ENCODE assay signal across 34 cellular contexts in genomic region chr9:84860423-84861115, GRCh38.
DNase-seq lines count a peak whose midpoint lies in the region; FAIRE-seq and TF ChIP-seq lines count a peak whose summit lies in the region.
"Had no signal": no experiment of that assay in that cellular context is flagged by ENCODE, and none has a peak within 500 bp of the region (broad histone marks: within the 10 kb centered on the region; RNA-seq: fewer than 3 reads in every experiment).

No MANE protein-coding gene starts in this region.

- H2BK120ac ChIP-seq in H1 (replicated peaks; ENCODE audit: low read depth, low read length): no peak overlapping the region

- H3K4me2 ChIP-seq in astrocyte (ENCODE audit: low read length) (peak overlapping the region; percentile 54), H1 (ENCODE audit: insufficient read depth in 1 of 2, low read depth in 2 of 2, low read length in 2 of 2) (no peak overlapping the region)

- peak; percentile 29 for DNase-seq in AG10803 (ENCODE audit: low read depth)
- DNase-seq in astrocyte (ENCODE audit: low read depth): peak; percentile 74
- DNase-seq in H1 (ENCODE audit: low read depth in 1 of 2, low spot score in 2 of 2): no peak
- DNase-seq in T1000 (lab: John Stamatoyannopoulos, UW): no peak
- no peak for DNase-seq in stimulated activated CD8-positive, alpha-beta memory T cell treated with anti-CD3 and anti-CD28 coated beads, Interleukin-4, amount 100 ng/mL, for 48 hours
- no peak for DNase-seq in G401 (ENCODE audit: low spot score)
- no peak for DNase-seq in activated CD4-positive, CD25-positive, alpha-beta regulatory T cell (lab: John Stamatoyannopoulos, UW)
- DNase-seq: activated CD4-positive, alpha-beta T cell treated with anti-CD3 and anti-CD28 coated beads for 36 hours; activated CD8-positive, alpha-beta T cell treated with anti-CD3 and anti-CD28 coated beads, Interleukin-2, amount 10 ng/mL, durations not matched to agents 7 days and 5 days; activated naive CD4-positive, alpha-beta T cell treated with anti-CD3 and anti-CD28 coated beads, Interleukin-2, amount 50 U/mL, for 16 hours; dermis blood vessel endothelial cell; DMS 273 treated with DMSO at 0.1 percent for 48 hours; gastrocnemius medialis; kidney glomerular epithelial cell; MG63; NCI-H1105; NCI-H1930; NCI-H345; Peyer's patch; right cardiac atrium; SHP77 treated with DMSO at 0.1 percent for 48 hours; spleen; stimulated activated CD4-positive, alpha-beta T cell treated with anti-CD3 and anti-CD28 coated beads, Interleukin-2, amount 100 ng/mL, for 24 hours had no signal

- H3K4me3 ChIP-seq in AG10803 (ENCODE audit: low read length) (no peak overlapping the region), astrocyte (ENCODE audit: insufficient read depth, low read depth, low read length) (no peak overlapping the region), H1 (ENCODE audit: extremely low read depth in 1 of 4, insufficient read depth in 2 of 4, low read depth in 3 of 4, low read length in 4 of 4) (no peak overlapping the region)
- H3K4me3 ChIP-seq: gastrocnemius medialis, K562, lung, MG63, Peyer's patch, spleen, thoracic aorta, vagina had no signal

- 84% methylated on average over 10 of the region's 10 CpGs; no CpG with 5 or more reads in 1 of the 2 experiments for WGBS in H1 (ENCODE audit: extremely low coverage in 1 of 2, insufficient coverage in 1 of 2, insufficient read length in 1 of 2, insufficient replicate concordance in 2 of 2, low coverage in 1 of 2, low lambda C conversion rate in 2 of 2, missing lambda C conversion rate in 1 of 2), 2 experiments

- TF ChIP-seq POLR2A in H1 (IDR thresholded peaks at IDR 0.05; ENCODE audit: control extremely low read depth in 1 of 2, low read depth in 2 of 2, low read length in 2 of 2): no peak

- TF ChIP-seq EP300 in H1 (IDR thresholded peaks at IDR 0.05; ENCODE audit: borderline replicate concordance in 1 of 2, low read depth in 2 of 2, low read length in 2 of 2): no peak

- H2AFZ ChIP-seq in astrocyte (ENCODE audit: low read depth, low read length): no peak overlapping the region
- no peak overlapping the region for H2AFZ ChIP-seq in H1 (ENCODE audit: low read length)

- no peak overlapping the region for H4K8ac ChIP-seq in H1 (ENCODE audit: extremely low read depth, insufficient read depth, low read length)

- H3K4me3 Mint-ChIP-seq in astrocyte (ENCODE audit: unreplicated experiment): no peak overlapping the region
- peak overlapping the region in 1 of 3 experiments; percentile 12 for H3K4me3 Mint-ChIP-seq in nephron
- H3K4me3 Mint-ChIP-seq: activated CD4-positive, alpha-beta T cell treated with anti-CD3 and anti-CD28 coated beads for 36 hours; activated CD8-positive, alpha-beta T cell treated with anti-CD3 and anti-CD28 coated beads, Interleukin-2, amount 10 ng/mL, durations not matched to agents 7 days and 5 days; activated T-helper 17 cell treated with anti-CD3 and anti-CD28 coated beads, Interleukin-2, amount 50 U/mL, for 72 hours; B cell; central memory CD8-positive, alpha-beta T cell; stimulated activated naive CD8-positive, alpha-beta T cell treated with anti-CD3 and anti-CD28 coated beads, Interleukin-15, Interleukin-2, amounts not matched to agents 100 ng/mL and 50 ng/mL, for 24 hours had no signal

- H3K36me3 ChIP-seq in astrocyte (ENCODE audit: insufficient read depth, low read length): no peaks in the 10 kb centered on the region
- no peaks in the 10 kb centered on the region for H3K36me3 ChIP-seq in H1 (ENCODE audit: control insufficient read depth in 2 of 4, insufficient read depth in 4 of 4, low read length in 3 of 4)
- H3K36me3 ChIP-seq: gastrocnemius medialis, MG63, neutrophil, Peyer's patch, spleen, thoracic aorta, vagina had no signal

- no peak overlapping the region for H3K23ac ChIP-seq in H1 (ENCODE audit: insufficient read length)

- in situ Hi-C loops in G401 (cut with HindIII; ENCODE audit: low sequenced_read_pairs): no loop called here

- H4K20me1 ChIP-seq in astrocyte (ENCODE audit: insufficient read depth, low read length): no peaks in the 10 kb centered on the region
- no peaks in the 10 kb centered on the region for H4K20me1 ChIP-seq in H1 (replicated peaks in 1 of 2; ENCODE audit: control insufficient read depth in 1 of 2, insufficient read depth in 2 of 2, low read length in 2 of 2)

- no peaks in the 10 kb centered on the region for H3K36me3 Mint-ChIP-seq in astrocyte (ENCODE audit: low read depth, unreplicated experiment)
- no peaks in the 10 kb centered on the region for H3K36me3 Mint-ChIP-seq in nephron (ENCODE audit: low read depth)

- H3K27me3 ChIP-seq in astrocyte (ENCODE audit: insufficient read depth, low read length) (peaks cover 4% of the 10 kb centered on the region), H1 (replicated peaks in 1 of 4; ENCODE audit: control insufficient read depth in 3 of 4, extremely low read depth in 1 of 4, insufficient read depth in 3 of 4, low read length in 3 of 4) (no peaks in the 10 kb centered on the region)
- H3K27me3 ChIP-seq: gastrocnemius medialis, MG63, neutrophil, Peyer's patch, spleen, vagina had no signal

- H3K79me2 ChIP-seq in astrocyte (ENCODE audit: insufficient read depth, low read length) (no peaks in the 10 kb centered on the region), H1 (ENCODE audit: control insufficient read depth in 1 of 2, insufficient read depth in 2 of 2, low read length in 2 of 2) (no peaks in the 10 kb centered on the region)

- H2BK20ac ChIP-seq in H1 (ENCODE audit: low read length): 0 out of 2 replicates have a peak overlapping the region, but pooled peaks have one; percentile 57

- H3K9me3 Mint-ChIP-seq in astrocyte (ENCODE audit: unreplicated experiment): peaks cover 1% of the 10 kb centered on the region
- no peaks in the 10 kb centered on the region for H3K9me3 Mint-ChIP-seq in nephron
- H3K9me3 Mint-ChIP-seq: activated T-helper 17 cell treated with anti-CD3 and anti-CD28 coated beads, Interleukin-2, amount 50 U/mL, for 72 hours; central memory CD8-positive, alpha-beta T cell; stimulated activated naive CD8-positive, alpha-beta T cell treated with anti-CD3 and anti-CD28 coated beads, Interleukin-15, Interleukin-2, amounts not matched to agents 100 ng/mL and 50 ng/mL, for 24 hours had no signal

- H3K9ac ChIP-seq in astrocyte (ENCODE audit: low read length): no peak overlapping the region
- no peak overlapping the region for H3K9ac ChIP-seq in H1 (replicated peaks in 1 of 4; ENCODE audit: extremely low read depth in 1 of 4, low read depth in 3 of 4, low read length in 3 of 4)

- no peak overlapping the region; the same call in 1 of the 2 replicates for H2BK5ac ChIP-seq in H1 (ENCODE audit: low read depth, low read length)

- H3K4me1 ChIP-seq in astrocyte (ENCODE audit: insufficient read depth, low read length): peaks cover 9% of the 10 kb centered on the region
- peaks cover 3 to 26% (median 14%) of the 10 kb centered on the region in 4 experiments; a peak in 4 of 7 replicates for H3K4me1 ChIP-seq in H1 (replicated peaks in 1 of 4; ENCODE audit: control insufficient read depth in 3 of 4, insufficient read depth in 4 of 4, low read length in 3 of 4)
- H3K4me1 ChIP-seq: Peyer's patch, spleen had no signal

- peaks cover 22% of the 10 kb centered on the region for H3K4me1 Mint-ChIP-seq in astrocyte (ENCODE audit: low read depth, unreplicated experiment)
- peaks cover 85% of the 10 kb centered on the region for H3K4me1 Mint-ChIP-seq in nephron
- H3K4me1 Mint-ChIP-seq: activated CD4-positive, alpha-beta T cell treated with anti-CD3 and anti-CD28 coated beads for 36 hours; B cell; central memory CD8-positive, alpha-beta T cell had no signal

- no peak overlapping the region for H2AK5ac ChIP-seq in H1 (ENCODE audit: low read depth, low read length)

- no peak overlapping the region for H3K27ac ChIP-seq in astrocyte (ENCODE audit: low read depth, low read length)
- no peak overlapping the region for H3K27ac ChIP-seq in H1 (ENCODE audit: low read depth, low read length)
- H3K27ac ChIP-seq: gastrocnemius medialis, neutrophil, Peyer's patch, spleen, thoracic aorta, vagina had no signal

- H4K5ac ChIP-seq in H1 (ENCODE audit: insufficient read length, low read depth, low read length): no peak overlapping the region

- no peaks in the 10 kb centered on the region for H3K79me1 ChIP-seq in H1 (ENCODE audit: low read depth, low read length)

- H3K9me3 ChIP-seq in astrocyte (ENCODE audit: insufficient read depth, low read depth, low read length) (no peaks in the 10 kb centered on the region), H1 (ENCODE audit: insufficient read depth in 2 of 2, low read depth in 1 of 2, low read length in 1 of 2) (no peaks in the 10 kb centered on the region)
- H3K9me3 ChIP-seq: gastrocnemius medialis, MG63, neutrophil, Peyer's patch, spleen, thoracic aorta, vagina had no signal

- FAIRE-seq in astrocyte (lab: Jason Lieb, UNC): no peak
- FAIRE-seq in H1 (lab: Jason Lieb, UNC): no peak
- FAIRE-seq: H54, K562 had no signal

- no peaks in the 10 kb centered on the region for H3K27me3 Mint-ChIP-seq in astrocyte (ENCODE audit: low read depth, unreplicated experiment)
- peaks cover 4% of the 10 kb centered on the region for H3K27me3 Mint-ChIP-seq in nephron (ENCODE audit: low read depth)
- H3K27me3 Mint-ChIP-seq: activated CD4-positive, alpha-beta T cell treated with anti-CD3 and anti-CD28 coated beads for 36 hours; B cell had no signal

- no peak overlapping the region for H4K91ac ChIP-seq in H1 (replicated peaks; ENCODE audit: insufficient read length, low read length)

- POLR2A ChIA-PET in H1 (lab: Charles Lee; ENCODE audit: partially characterized antibody): interaction anchor here (1.0 kb wide), 1 partner anchor 481 kb away, joined by 3 read pairs; no protein-coding TSS in a partner anchor

- H2BK15ac ChIP-seq in H1 (ENCODE audit: low read length): 0 out of 2 replicates have a peak overlapping the region, but pooled peaks have one; percentile 83

- H3K18ac ChIP-seq in H1 (ENCODE audit: extremely low read depth, low read length): no peak overlapping the region

- no peak overlapping the region for H3K56ac ChIP-seq in H1 (replicated peaks; ENCODE audit: insufficient read length, low read depth, low read length)

- H2BK12ac ChIP-seq in H1 (ENCODE audit: low read depth, low read length): peak overlapping the region; percentile 88

- no peak for TF ChIP-seq RAD21 in H1 (IDR thresholded peaks at IDR 0.05 in 1 of 2, conservative IDR thresholded peaks at IDR 0.05 in 1 of 2; ENCODE audit: low read depth in 2 of 2, low read length in 2 of 2)

- no peak overlapping the region for H3K4ac ChIP-seq in H1 (replicated peaks; ENCODE audit: insufficient read length, low read depth, low read length)

- H3K27ac Mint-ChIP-seq in astrocyte (ENCODE audit: unreplicated experiment) (peak overlapping the region; percentile 36), nephron (peak overlapping the region in 2 of 3 experiments; percentile 59 to 71)
- H3K27ac Mint-ChIP-seq: activated CD4-positive, alpha-beta T cell treated with anti-CD3 and anti-CD28 coated beads for 36 hours; activated CD8-positive, alpha-beta T cell treated with anti-CD3 and anti-CD28 coated beads, Interleukin-2, amount 10 ng/mL, durations not matched to agents 7 days and 5 days; activated T-helper 17 cell treated with anti-CD3 and anti-CD28 coated beads, Interleukin-2, amount 50 U/mL, for 72 hours; B cell; stimulated activated naive CD8-positive, alpha-beta T cell treated with anti-CD3 and anti-CD28 coated beads, Interleukin-15, Interleukin-2, amounts not matched to agents 100 ng/mL and 50 ng/mL, for 24 hours had no signal

- H3K14ac ChIP-seq in H1 (ENCODE audit: insufficient read length): no peak overlapping the region

- no peak for TF ChIP-seq CTCF in AG10803 (conservative IDR thresholded peaks at IDR 0.05; ENCODE audit: low read length)
- no peak for TF ChIP-seq CTCF in astrocyte (IDR thresholded peaks at IDR 0.05; ENCODE audit: insufficient read depth, low read depth, low read length)
- no peak for TF ChIP-seq CTCF in H1 (IDR thresholded peaks at IDR 0.05; ENCODE audit: control extremely low read depth in 1 of 3, insufficient read depth in 1 of 3, low read depth in 1 of 3, low read length in 3 of 3)
- TF ChIP-seq CTCF in nephron (IDR thresholded peaks at IDR 0.05; ENCODE audit: unreplicated experiment in 3 of 3): no peak

- CTCF ChIA-PET in H1 (lab: Charles Lee; ENCODE audit: partially characterized antibody): interaction anchor here (0.8 to 1.3 kb wide), 2 partner anchors 73 to 78 kb away, joined by 3 to 5 read pairs; no protein-coding TSS in a partner anchor

- no peaks in the 10 kb centered on the region for H3K23me2 ChIP-seq in H1 (ENCODE audit: low read depth, low read length)

Comparison
In these comparisons a context has a peak if more than half of its experiments do, and no peak if none do; other contexts are left out.
1. DNase-seq: peak in AG10803 (single experiment) and astrocyte (single experiment); none in H1 (0 of 2), T1000 (single experiment), stimulated activated CD8-positive, alpha-beta memory T cell treated with anti-CD3 and anti-CD28 coated beads, Interleukin-4, amount 100 ng/mL, for 48 hours (single experiment), G401 (single experiment) and activated CD4-positive, CD25-positive, alpha-beta regulatory T cell (0 of 4).